In genomic region chr21:29656504-29657227, GRCh38 we compare ENCODE assay signal across 9 cellular contexts.
DNase-seq lines count a peak whose midpoint lies in the region; ATAC-seq, FAIRE-seq and TF ChIP-seq lines count a peak whose summit lies in the region.
"Had no signal": no experiment of that assay in that cellular context is flagged by ENCODE, and none has a peak within 500 bp of the region (broad histone marks: within the 10 kb centered on the region; RNA-seq: fewer than 3 reads in every experiment).

No MANE protein-coding gene starts in this region.

- peaks cover 0 to 21% (median 0%) of the 10 kb centered on the region in 9 donors for H3K4me1 ChIP-seq in heart right ventricle
- H3K4me1 ChIP-seq in right atrium auricular region = no peaks in the 10 kb centered on the region

- 39 to 63% methylated on average over 6 of the region's 6 CpGs for WGBS in heart right ventricle, 2 donors

- peak; percentile 94 for FAIRE-seq in urothelium cell line (lab: Jason Lieb, UNC)

- H3K4me3 ChIP-seq in heart right ventricle = no peak overlapping the region
- no peak overlapping the region for H3K4me3 ChIP-seq in right atrium auricular region

- ATAC-seq in heart right ventricle = peak in 6 of 8 donors; percentile 38 to 83 (median 52)
- no peak for ATAC-seq in sciatic nerve

- no peaks in the 10 kb centered on the region for H3K9me3 ChIP-seq in heart right ventricle
- H3K9me3 ChIP-seq in right atrium auricular region = no peaks in the 10 kb centered on the region

- intact Hi-C loops in heart right ventricle (cut with DNase I) (no loop called here), sciatic nerve (cut with DNase I) (no loop called here)

- DNase-seq in heart right ventricle (no peak), right atrium auricular region (ENCODE audit: low spot score) (no peak), SKM-1 (lab: John Stamatoyannopoulos, UW; ENCODE audit: unreplicated experiment) (peak; percentile 25), fibroblast of peridontal ligament (ENCODE audit: extremely low read depth) (peak; percentile 21), urothelium cell line (ENCODE audit: low spot score) (peak; percentile 74), NCI-H146 (lab: John Stamatoyannopoulos, UW) (no peak), sciatic nerve (ENCODE audit: low spot score) (no peak)
- DNase-seq in activated CD4-positive, CD25-positive, alpha-beta regulatory T cell (lab: John Stamatoyannopoulos, UW) = no peak
- DNase-seq: occipital lobe had no signal

- H3K36me3 ChIP-seq in heart right ventricle (no peaks in the 10 kb centered on the region), right atrium auricular region (no peaks in the 10 kb centered on the region)

- no peak for TF ChIP-seq CTCF in heart right ventricle (IDR thresholded peaks at IDR 0.05)
- no peak for TF ChIP-seq CTCF in right atrium auricular region (IDR thresholded peaks at IDR 0.05)

- H3K27me3 ChIP-seq in heart right ventricle (no peaks in the 10 kb centered on the region), right atrium auricular region (no peaks in the 10 kb centered on the region)

- H3K27ac ChIP-seq in heart right ventricle = peak overlapping the region in 1 of 10 donors; percentile 85
- H3K27ac ChIP-seq in right atrium auricular region = no peak overlapping the region

Comparison
In these comparisons a context has a peak if more than half of its experiments do, and no peak if none do; other contexts are left out.
1. DNase-seq: peak in SKM-1 (single experiment), fibroblast of peridontal ligament (single experiment) and urothelium cell line (single experiment); none in heart right ventricle (0 of 2), right atrium auricular region (single experiment), NCI-H146 (single experiment), sciatic nerve (single experiment) and activated CD4-positive, CD25-positive, alpha-beta regulatory T cell (0 of 4).